8 cellular contexts compared by ENCODE assay signal in genomic region chr1:23557471-23558124, GRCh38. TPM values are rescaled to one million over a fixed set of nuclear protein-coding genes. Genes with fewer than 3 reads are reported as not detected.
DNase-seq lines count a peak whose midpoint lies in the region; ATAC-seq, FAIRE-seq and TF ChIP-seq lines count a peak whose summit lies in the region.

No MANE protein-coding gene starts in this region.

- peaks cover 12% of the 10 kb centered on the region for H3K36me3 Mint-ChIP-seq in activated naive CD4-positive, alpha-beta T cell treated with anti-CD3 and anti-CD28 coated beads, Interleukin-2, amount 10 ng/mL, durations not matched to agents 7 days and 5 days
- H3K36me3 Mint-ChIP-seq in astrocyte (ENCODE audit: low read depth, unreplicated experiment) = peaks cover 4% of the 10 kb centered on the region

- 51% methylated on average over 8 of the region's 8 CpGs for WGBS in right lobe of liver (ENCODE audit: insufficient coverage, low coverage, low lambda C conversion rate, missing lambda C conversion rate)
- WGBS in tibial nerve, 2 donors = 16 to 20% methylated on average over 8 of the region's 8 CpGs

- H3K9me3 Mint-ChIP-seq in activated naive CD4-positive, alpha-beta T cell treated with anti-CD3 and anti-CD28 coated beads, Interleukin-2, amount 10 ng/mL, durations not matched to agents 7 days and 5 days = no peaks in the 10 kb centered on the region
- no peaks in the 10 kb centered on the region for H3K9me3 Mint-ChIP-seq in astrocyte (ENCODE audit: unreplicated experiment)

- peak; percentile 26 for DNase-seq in activated naive CD4-positive, alpha-beta T cell treated with anti-CD3 and anti-CD28 coated beads, Interleukin-2, amount 10 ng/mL, durations not matched to agents 7 days and 5 days
- no peak for DNase-seq in activated naive CD4-positive, alpha-beta T cell treated with Interleukin-2 at 50 U/mL for 16 hours
- DNase-seq in astrocyte (ENCODE audit: low read depth) = no peak
- DNase-seq in right lobe of liver = no peak
- DNase-seq in tibial nerve (ENCODE audit: low spot score in 2 of 2) = no peak
- DNase-seq in NCI-H2081 (lab: John Stamatoyannopoulos, UW) = no peak
- no peak for DNase-seq in globus pallidus (ENCODE audit: low spot score)

- H3K4me1 ChIP-seq in astrocyte (ENCODE audit: insufficient read depth, low read length) = peaks cover 60% of the 10 kb centered on the region
- H3K4me1 ChIP-seq in right lobe of liver = peaks cover 0 to 18% (median under 1%) of the 10 kb centered on the region in 4 donors
- H3K4me1 ChIP-seq in tibial nerve = peaks cover 0 to 66% (median 41%) of the 10 kb centered on the region in 4 donors

- H3K27ac ChIP-seq in astrocyte (ENCODE audit: low read depth, low read length) (peak overlapping the region; percentile 97), right lobe of liver (peak overlapping the region; percentile 73 to 93 (median 75)), tibial nerve (peak overlapping the region; percentile 90 to 97 (median 96))

- intact Hi-C loops in right lobe of liver (cut with DNase I) = no loop called here

- H3K27me3 ChIP-seq in astrocyte (ENCODE audit: insufficient read depth, low read length) = no peaks in the 10 kb centered on the region
- no peaks in the 10 kb centered on the region for H3K27me3 ChIP-seq in right lobe of liver
- no peaks in the 10 kb centered on the region for H3K27me3 ChIP-seq in tibial nerve

- no peaks in the 10 kb centered on the region for H3K9me3 ChIP-seq in astrocyte (ENCODE audit: insufficient read depth, low read depth, low read length)
- H3K9me3 ChIP-seq in right lobe of liver = no peaks in the 10 kb centered on the region
- no peaks in the 10 kb centered on the region for H3K9me3 ChIP-seq in tibial nerve

- TF ChIP-seq POLR2A in right lobe of liver (IDR thresholded peaks at IDR 0.05) (no peak), tibial nerve (IDR thresholded peaks at IDR 0.05) (no peak)

- H3K79me2 ChIP-seq in astrocyte (ENCODE audit: insufficient read depth, low read length) = peaks cover 34% of the 10 kb centered on the region

- H2AFZ ChIP-seq in astrocyte (ENCODE audit: low read depth, low read length) = no peak overlapping the region

- H3K4me3 Mint-ChIP-seq in activated naive CD4-positive, alpha-beta T cell treated with anti-CD3 and anti-CD28 coated beads, Interleukin-2, amount 10 ng/mL, durations not matched to agents 7 days and 5 days = peak overlapping the region; percentile 90
- peak overlapping the region; percentile 87 for H3K4me3 Mint-ChIP-seq in astrocyte (ENCODE audit: unreplicated experiment)

- peaks cover 32% of the 10 kb centered on the region for H4K20me1 ChIP-seq in astrocyte (ENCODE audit: insufficient read depth, low read length)

- peak overlapping the region; percentile 89 for H3K4me2 ChIP-seq in astrocyte (ENCODE audit: low read length)

- ATAC-seq in right lobe of liver = no peak
- no peak for ATAC-seq in HG03432 (IDR thresholded peaks at IDR 0.05; ENCODE audit: unreplicated experiment)

- H3K36me3 ChIP-seq in astrocyte (ENCODE audit: insufficient read depth, low read length) = no peaks in the 10 kb centered on the region
- H3K36me3 ChIP-seq in right lobe of liver = no peaks in the 10 kb centered on the region
- peaks cover 0 to 13% (median 0%) of the 10 kb centered on the region in 3 donors for H3K36me3 ChIP-seq in tibial nerve

- peak overlapping the region; percentile 97 for H3K4me3 ChIP-seq in astrocyte (ENCODE audit: insufficient read depth, low read depth, low read length)
- peak overlapping the region; percentile 62 to 69 (median 64) for H3K4me3 ChIP-seq in right lobe of liver
- H3K4me3 ChIP-seq in tibial nerve = peak overlapping the region; percentile 79 to 93 (median 85)

- FAIRE-seq in astrocyte (lab: Jason Lieb, UNC) = no peak

- H3K9ac ChIP-seq in astrocyte (ENCODE audit: low read length) = peak overlapping the region; percentile 99

- peaks cover 45% of the 10 kb centered on the region for H3K27me3 Mint-ChIP-seq in activated naive CD4-positive, alpha-beta T cell treated with anti-CD3 and anti-CD28 coated beads, Interleukin-2, amount 10 ng/mL, durations not matched to agents 7 days and 5 days
- H3K27me3 Mint-ChIP-seq in astrocyte (ENCODE audit: low read depth, unreplicated experiment) = no peaks in the 10 kb centered on the region

- CTCF ChIA-PET in activated naive CD4-positive, alpha-beta T cell treated with anti-CD3 and anti-CD28 coated beads, Interleukin-2, amount 10 ng/mL, durations not matched to agents 7 days and 5 days (lab: Charles Lee) = interaction anchor here (1.0 to 22.3 kb wide), 9 partner anchors 8 to 190 kb away, joined by 3 to 715 read pairs (median 3); no protein-coding TSS in a partner anchor

- no peak for TF ChIP-seq CTCF in astrocyte (IDR thresholded peaks at IDR 0.05; ENCODE audit: insufficient read depth, low read depth, low read length)
- TF ChIP-seq CTCF in right lobe of liver (IDR thresholded peaks at IDR 0.05) = no peak
- TF ChIP-seq CTCF in tibial nerve (IDR thresholded peaks at IDR 0.05) = no peak

- peak overlapping the region; percentile 88 for H3K27ac Mint-ChIP-seq in activated naive CD4-positive, alpha-beta T cell treated with anti-CD3 and anti-CD28 coated beads, Interleukin-2, amount 10 ng/mL, durations not matched to agents 7 days and 5 days
- H3K27ac Mint-ChIP-seq in astrocyte (ENCODE audit: unreplicated experiment) = peak overlapping the region; percentile 76

- H3K4me1 Mint-ChIP-seq in activated naive CD4-positive, alpha-beta T cell treated with anti-CD3 and anti-CD28 coated beads, Interleukin-2, amount 10 ng/mL, durations not matched to agents 7 days and 5 days = peaks cover 73% of the 10 kb centered on the region
- H3K4me1 Mint-ChIP-seq in astrocyte (ENCODE audit: low read depth, unreplicated experiment) = peaks cover 47% of the 10 kb centered on the region

- no peak for TF ChIP-seq EP300 in tibial nerve (IDR thresholded peaks at IDR 0.05)

RNA-seq across cellular contexts. Expression of gene ID3, which starts 1.7 kb away (rescaled TPM):
- total RNA-seq in astrocyte (91.4 and 94.3 TPM in 2 replicates), right lobe of liver (10 to 100 TPM; 12.7 to 44.6 (median 27.0) TPM), tibial nerve (100 to 1,000 TPM; 263 to 369 (median 312) TPM)

RNA-seq across cellular contexts. Expression of gene E2F2, which starts 26.6 kb away (rescaled TPM):
- 0.11 TPM in 1 of 2 replicates, not detected in the other for total RNA-seq in astrocyte
- 1 to 10 TPM in 1 of 6 experiments, under 1 TPM in 5; 0.18 to 1.2 (median 0.70) TPM for total RNA-seq in right lobe of liver
- under 1 TPM in 3 of 4 donors, not detected in 1; 0.20 to 0.30 (median 0.21) TPM for total RNA-seq in tibial nerve
